ENCODE assay signal across 35 cellular contexts in genomic region chr9:18997151-18997550, GRCh38. TPM values are rescaled to one million over a fixed set of nuclear protein-coding genes. Genes with fewer than 3 reads are reported as not detected.
"Had no signal": no experiment of that assay in that cellular context is flagged by ENCODE, and none has a peak within 500 bp of the region (broad histone marks: within the 10 kb centered on the region; RNA-seq: fewer than 3 reads in every experiment).

No MANE protein-coding gene starts in this region.

- H3K4me1 ChIP-seq: Peyer's patch had no signal

- H3K9ac ChIP-seq: KMS-11 had no signal

- ATAC-seq: activated naive CD8-positive, alpha-beta T cell treated with anti-CD3 and anti-CD28 coated beads, Interleukin-2, amount 50 U/mL, for 24 hours; activated T-cell treated with anti-CD3 and anti-CD28 coated beads, Interleukin-2, amount 50 U/mL, for 4 hours; PC-3; Right ventricle myocardium inferior; SK-N-SH treated with all-trans-retinoic acid at 6 μM for 48 hours had no signal

- H3K4me3 ChIP-seq: Peyer's patch had no signal

- H3K27ac ChIP-seq: KMS-11, Peyer's patch, RWPE1, VCaP had no signal

- H3K9me3 ChIP-seq: Peyer's patch had no signal

- H3K4me2 ChIP-seq: KMS-11 had no signal

- H3K36me3 ChIP-seq: Peyer's patch had no signal

- DNase-seq: activated B cell treated with CpG ODN at 0.5 μM for 24 hours; activated CD4-positive, alpha-beta memory T cell treated with anti-CD3 and anti-CD28 coated beads for 36 hours; activated CD4-positive, alpha-beta T cell treated with anti-CD3 and anti-CD28 coated beads for 4 hours; activated CD4-positive, alpha-beta T cell treated with anti-CD3 and anti-CD28 coated beads, Interleukin-2, amount 50 U/mL, for 1 hour; activated CD4-positive, CD25-positive, alpha-beta regulatory T cell treated with anti-CD3 and anti-CD28 coated beads, Interleukin-2, amount 50 U/mL, for 72 hours; activated CD8-positive, alpha-beta memory T cell treated with anti-CD3 and anti-CD28 coated beads, Interleukin-2, amount 50 U/mL, for 4 hours; activated gamma-delta T cell treated with Interleukin-2 at 50 U/mL for 16 hours; activated naive CD4-positive, alpha-beta T cell treated with anti-CD3 and anti-CD28 coated beads, Interleukin-2, amount 10 ng/mL, durations not matched to agents 7 days and 5 days; activated naive CD8-positive, alpha-beta T cell treated with anti-CD3 and anti-CD28 coated beads, Interleukin-2, amount 50 U/mL, for 24 hours; activated T-cell treated with anti-CD3 and anti-CD28 coated beads for 4 hours; activated T-cell treated with anti-CD3 and anti-CD28 coated beads, Interleukin-2, amount 50 U/mL, for 4 hours; anterior cingulate cortex; NCI-H1092 treated with DMSO at 0.1 percent for 48 hours; NCI-H146; NCI-H187; NCI-H2029 treated with DMSO at 0.1 percent for 48 hours; NCI-H2107; NCI-H2171; NCI-H510A; NCI-H526; NCI-H748 treated with DMSO at 0.1 percent for 48 hours; NK-92 treated with Interleukin-12 subunit alpha and Interleukin-12 subunit beta, amount 100 ng/mL, for 24 hours; PC-3; Peyer's patch; SIG-M5; T-helper 1 cell; T-helper 2 cell; T-helper 9 cell had no signal

- H3K27me3 ChIP-seq: Peyer's patch had no signal

RNA-seq across cellular contexts. Expression of gene SAXO1, which starts 35.9 kb away (rescaled TPM):
- total RNA-seq: activated T-cell treated with anti-CD3 and anti-CD28 coated beads, Interleukin-2, amount 50 U/mL, for 4 hours; activated T-helper 1 cell treated with anti-CD3 and anti-CD28 coated beads, Interleukin-12 subunit alpha, Interleukin-12 subunit beta, Interleukin-2, Interleukin-4 antibody, amounts not matched to agents 30 ng/mL and 10 ng/mL and 1 ng/mL, durations not matched to agents 14 hours and 24 hours and 36 hours; PC-3; Peyer's patch; Right ventricle myocardium inferior; SK-MEL-5 had no signal
